ENCODE assay signal across 40 cellular contexts in the genomic region with DNA sequence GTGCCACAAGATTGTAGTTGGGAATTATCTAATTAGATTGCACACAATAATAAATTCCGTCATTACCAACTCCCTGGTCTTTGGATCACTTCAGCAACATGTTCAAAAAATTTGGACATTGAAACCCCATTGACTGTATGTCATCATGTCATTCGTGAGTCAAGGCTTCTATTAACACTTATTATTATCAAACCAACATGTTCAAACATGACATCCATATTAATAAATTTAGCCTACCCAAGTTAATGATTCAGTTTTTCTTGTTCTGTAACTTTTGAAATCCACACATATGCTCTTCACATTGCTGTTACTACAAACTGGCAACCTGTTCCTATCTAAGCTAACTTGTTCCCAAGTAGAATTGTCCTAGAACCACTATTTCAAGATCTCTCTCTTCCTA.
"Had no signal": no experiment of that assay in that cellular context is flagged by ENCODE, and none has a peak within 500 bp of the region (broad histone marks: within the 10 kb centered on the region; RNA-seq: fewer than 3 reads in every experiment).

No MANE protein-coding gene starts in this region.

- H3K36me3 Mint-ChIP-seq: activated naive CD4-positive, alpha-beta T cell treated with anti-CD3 and anti-CD28 coated beads, Interleukin-2, amount 10 ng/mL, durations not matched to agents 7 days and 5 days; activated naive CD4-positive, alpha-beta T cell treated with anti-CD3 and anti-CD28 coated beads, Interleukin-2, amount 50 U/mL, for 24 hours; activated naive CD4-positive, alpha-beta T cell treated with anti-CD3 and anti-CD28 coated beads, Interleukin-2, amount 50 U/mL, for 72 hours; activated naive CD8-positive, alpha-beta T cell; activated naive CD8-positive, alpha-beta T cell treated with anti-CD3 and anti-CD28 coated beads for 36 hours; activated naive CD8-positive, alpha-beta T cell treated with anti-CD3 and anti-CD28 coated beads, Interleukin-2, amount 10 ng/mL, durations not matched to agents 7 days and 5 days; brain had no signal

- H3K4me3 Mint-ChIP-seq: activated naive CD4-positive, alpha-beta T cell treated with anti-CD3 and anti-CD28 coated beads for 36 hours; activated naive CD4-positive, alpha-beta T cell treated with anti-CD3 and anti-CD28 coated beads, Interleukin-2, amount 10 ng/mL, durations not matched to agents 7 days and 5 days; activated naive CD4-positive, alpha-beta T cell treated with anti-CD3 and anti-CD28 coated beads, Interleukin-2, amount 50 U/mL, for 24 hours; activated naive CD8-positive, alpha-beta T cell; activated naive CD8-positive, alpha-beta T cell treated with anti-CD3 and anti-CD28 coated beads for 36 hours; activated naive CD8-positive, alpha-beta T cell treated with anti-CD3 and anti-CD28 coated beads, Interleukin-2, amount 10 ng/mL, durations not matched to agents 7 days and 5 days; activated naive CD8-positive, alpha-beta T cell treated with anti-CD3 and anti-CD28 coated beads, Interleukin-2, amount 50 U/mL, for 24 hours; activated T-cell treated with anti-CD3 and anti-CD28 coated beads, Interleukin-2, amount 50 U/mL, for 24 hours; activated T-cell treated with anti-CD3 and anti-CD28 coated beads, Interleukin-2, amount 50 U/mL, for 4 hours; activated T-cell treated with anti-CD3 and anti-CD28 coated beads, Interleukin-2, amount 50 U/mL, for 72 hours; activated T-helper 1 cell treated with anti-CD3 and anti-CD28 coated beads, Interleukin-12 subunit alpha, Interleukin-12 subunit beta, Interleukin-2, Interleukin-4 antibody, amounts not matched to agents 30 ng/mL and 10 ng/mL and 1 ng/mL, durations not matched to agents 14 hours and 24 hours and 36 hours; activated T-helper 17 cell treated with anti-CD3 and anti-CD28 coated beads, Interleukin-2, amount 50 U/mL, for 72 hours; brain; central memory CD8-positive, alpha-beta T cell had no signal

- ATAC-seq: activated naive CD4-positive, alpha-beta T cell treated with anti-CD3 and anti-CD28 coated beads, Interleukin-2, amount 50 U/mL, for 72 hours; activated naive CD8-positive, alpha-beta T cell treated with anti-CD3 and anti-CD28 coated beads, Interleukin-2, amount 50 U/mL, for 24 hours; activated T-cell treated with anti-CD3 and anti-CD28 coated beads, Interleukin-2, amount 50 U/mL, for 4 hours; activated T-cell treated with anti-CD3 and anti-CD28 coated beads, Interleukin-2, amount 50 U/mL, for 72 hours; activated T-helper 17 cell treated with anti-CD3 and anti-CD28 coated beads, Interleukin-2, amount 50 U/mL, for 72 hours; body of pancreas had no signal

- H3K9me3 Mint-ChIP-seq: activated naive CD4-positive, alpha-beta T cell treated with anti-CD3 and anti-CD28 coated beads for 36 hours; activated naive CD4-positive, alpha-beta T cell treated with anti-CD3 and anti-CD28 coated beads, Interleukin-2, amount 10 ng/mL, durations not matched to agents 7 days and 5 days; activated naive CD4-positive, alpha-beta T cell treated with anti-CD3 and anti-CD28 coated beads, Interleukin-2, amount 50 U/mL, for 24 hours; activated naive CD4-positive, alpha-beta T cell treated with anti-CD3 and anti-CD28 coated beads, Interleukin-2, amount 50 U/mL, for 72 hours; activated naive CD8-positive, alpha-beta T cell treated with anti-CD3 and anti-CD28 coated beads, Interleukin-2, amount 10 ng/mL, durations not matched to agents 7 days and 5 days; activated T-helper 1 cell treated with anti-CD3 and anti-CD28 coated beads, Interleukin-12 subunit alpha, Interleukin-12 subunit beta, Interleukin-2, Interleukin-4 antibody, amounts not matched to agents 30 ng/mL and 10 ng/mL and 1 ng/mL, durations not matched to agents 14 hours and 24 hours and 36 hours; activated T-helper 17 cell treated with anti-CD3 and anti-CD28 coated beads, Interleukin-2, amount 50 U/mL, for 72 hours; activated T-helper 2 cell treated with anti-CD3 and anti-CD28 coated beads, Interferon-gamma antibody, Interleukin-2, Interleukin-4, amounts not matched to agents 10 μg/mL and 5 μg/mL and 100 μg/mL, durations not matched to agents 14 hours and 24 hours and 36 hours; central memory CD8-positive, alpha-beta T cell had no signal

- H3K9me3 ChIP-seq: adrenal gland, ascending aorta, body of pancreas had no signal

- H3K27ac Mint-ChIP-seq: activated naive CD4-positive, alpha-beta T cell treated with anti-CD3 and anti-CD28 coated beads for 36 hours; activated naive CD4-positive, alpha-beta T cell treated with anti-CD3 and anti-CD28 coated beads, Interleukin-2, amount 10 ng/mL, durations not matched to agents 7 days and 5 days; activated naive CD4-positive, alpha-beta T cell treated with anti-CD3 and anti-CD28 coated beads, Interleukin-2, amount 50 U/mL, for 24 hours; activated naive CD4-positive, alpha-beta T cell treated with anti-CD3 and anti-CD28 coated beads, Interleukin-2, amount 50 U/mL, for 72 hours; activated naive CD8-positive, alpha-beta T cell; activated naive CD8-positive, alpha-beta T cell treated with anti-CD3 and anti-CD28 coated beads for 36 hours; activated naive CD8-positive, alpha-beta T cell treated with anti-CD3 and anti-CD28 coated beads, Interleukin-2, amount 10 ng/mL, durations not matched to agents 7 days and 5 days; activated naive CD8-positive, alpha-beta T cell treated with anti-CD3 and anti-CD28 coated beads, Interleukin-2, amount 50 U/mL, for 24 hours; activated T-cell treated with anti-CD3 and anti-CD28 coated beads, Interleukin-2, amount 50 U/mL, for 24 hours; activated T-cell treated with anti-CD3 and anti-CD28 coated beads, Interleukin-2, amount 50 U/mL, for 72 hours; activated T-helper 1 cell treated with anti-CD3 and anti-CD28 coated beads, Interleukin-12 subunit alpha, Interleukin-12 subunit beta, Interleukin-2, Interleukin-4 antibody, amounts not matched to agents 30 ng/mL and 10 ng/mL and 1 ng/mL, durations not matched to agents 14 hours and 24 hours and 36 hours; activated T-helper 17 cell treated with anti-CD3 and anti-CD28 coated beads, Interleukin-2, amount 50 U/mL, for 72 hours; activated T-helper 2 cell treated with anti-CD3 and anti-CD28 coated beads, Interferon-gamma antibody, Interleukin-2, Interleukin-4, amounts not matched to agents 10 μg/mL and 5 μg/mL and 100 μg/mL, durations not matched to agents 14 hours and 24 hours and 36 hours; brain had no signal

- H3K36me3 ChIP-seq: adrenal gland, ascending aorta, brain microvascular endothelial cell, breast epithelium, cardiac muscle cell had no signal

- H3K27ac ChIP-seq: adrenal gland, ascending aorta, body of pancreas, brain microvascular endothelial cell, breast epithelium, cardiac muscle cell had no signal

- H3K27me3 ChIP-seq: adrenal gland, ascending aorta, body of pancreas, brain microvascular endothelial cell, breast epithelium had no signal

- H3K4me1 ChIP-seq: adrenal gland, ascending aorta, body of pancreas, breast epithelium had no signal

- H3K27me3 Mint-ChIP-seq: activated naive CD4-positive, alpha-beta T cell treated with anti-CD3 and anti-CD28 coated beads, Interleukin-2, amount 10 ng/mL, durations not matched to agents 7 days and 5 days; activated naive CD4-positive, alpha-beta T cell treated with anti-CD3 and anti-CD28 coated beads, Interleukin-2, amount 50 U/mL, for 24 hours; activated naive CD8-positive, alpha-beta T cell; activated naive CD8-positive, alpha-beta T cell treated with anti-CD3 and anti-CD28 coated beads for 36 hours; activated naive CD8-positive, alpha-beta T cell treated with anti-CD3 and anti-CD28 coated beads, Interleukin-2, amount 10 ng/mL, durations not matched to agents 7 days and 5 days; activated naive CD8-positive, alpha-beta T cell treated with anti-CD3 and anti-CD28 coated beads, Interleukin-2, amount 50 U/mL, for 24 hours; activated T-cell treated with anti-CD3 and anti-CD28 coated beads, Interleukin-2, amount 50 U/mL, for 24 hours; activated T-helper 17 cell treated with anti-CD3 and anti-CD28 coated beads, Interleukin-2, amount 50 U/mL, for 72 hours; brain; central memory CD8-positive, alpha-beta T cell had no signal

- H3K4me1 Mint-ChIP-seq: activated naive CD4-positive, alpha-beta T cell treated with anti-CD3 and anti-CD28 coated beads, Interleukin-2, amount 10 ng/mL, durations not matched to agents 7 days and 5 days; activated naive CD4-positive, alpha-beta T cell treated with anti-CD3 and anti-CD28 coated beads, Interleukin-2, amount 50 U/mL, for 24 hours; activated naive CD8-positive, alpha-beta T cell treated with anti-CD3 and anti-CD28 coated beads for 36 hours; activated naive CD8-positive, alpha-beta T cell treated with anti-CD3 and anti-CD28 coated beads, Interleukin-2, amount 10 ng/mL, durations not matched to agents 7 days and 5 days; activated naive CD8-positive, alpha-beta T cell treated with anti-CD3 and anti-CD28 coated beads, Interleukin-2, amount 50 U/mL, for 24 hours; activated T-helper 17 cell treated with anti-CD3 and anti-CD28 coated beads, Interleukin-2, amount 50 U/mL, for 72 hours; brain; central memory CD8-positive, alpha-beta T cell had no signal

- DNase-seq: activated effector memory CD4-positive, alpha-beta T cell treated with anti-CD3 and anti-CD28 coated beads, Interleukin-2, amount 50 U/mL, for 16 hours; activated effector memory CD4-positive, alpha-beta T cell treated with Interleukin-2 at 50 U/mL for 16 hours; activated gamma-delta T cell; activated gamma-delta T cell treated with Interleukin-2 at 50 U/mL for 16 hours; activated naive CD4-positive, alpha-beta T cell; activated naive CD4-positive, alpha-beta T cell treated with anti-CD3 and anti-CD28 coated beads for 36 hours; activated naive CD4-positive, alpha-beta T cell treated with anti-CD3 and anti-CD28 coated beads, Interleukin-2, amount 10 ng/mL, durations not matched to agents 7 days and 5 days; activated naive CD4-positive, alpha-beta T cell treated with anti-CD3 and anti-CD28 coated beads, Interleukin-2, amount 50 U/mL, for 16 hours; activated naive CD4-positive, alpha-beta T cell treated with Interleukin-2 at 50 U/mL for 16 hours; activated naive CD8-positive, alpha-beta T cell treated with anti-CD3 and anti-CD28 coated beads for 36 hours; activated naive CD8-positive, alpha-beta T cell treated with anti-CD3 and anti-CD28 coated beads, Interleukin-2, amount 10 ng/mL, durations not matched to agents 7 days and 5 days; activated naive CD8-positive, alpha-beta T cell treated with anti-CD3 and anti-CD28 coated beads, Interleukin-2, amount 50 U/mL, for 24 hours; activated T-cell treated with anti-CD3 and anti-CD28 coated beads for 4 hours; activated T-cell treated with anti-CD3 and anti-CD28 coated beads, Interleukin-2, amount 50 U/mL, for 1 hour; activated T-cell treated with anti-CD3 and anti-CD28 coated beads, Interleukin-2, amount 50 U/mL, for 24 hours; activated T-cell treated with anti-CD3 and anti-CD28 coated beads, Interleukin-2, amount 50 U/mL, for 4 hours; activated T-cell treated with anti-CD3 and anti-CD28 coated beads, Interleukin-2, amount 50 U/mL, for 48 hours; activated T-cell treated with anti-CD3 and anti-CD28 coated beads, Interleukin-2, amount 50 U/mL, for 72 hours; adrenal gland; amniotic stem cell; amygdala; anterior cingulate cortex; aorta; body of pancreas; brain microvascular endothelial cell; caudate nucleus; central memory CD4-positive, alpha-beta T cell; cerebellar nuclear complex had no signal

- FAIRE-seq: astrocyte had no signal

- H3K4me3 ChIP-seq: adrenal gland, ascending aorta, body of pancreas, breast epithelium, cardiac muscle cell had no signal
